ENCODE assay signal across 22 cellular contexts in genomic region chr2:884027-884748, GRCh38.
"Had no signal": no experiment of that assay in that cellular context is flagged by ENCODE, and none has a peak within 500 bp of the region (broad histone marks: within the 10 kb centered on the region; RNA-seq: fewer than 3 reads in every experiment).

No MANE protein-coding gene starts in this region.

- ATAC-seq: activated CD8-positive, alpha-beta T cell treated with anti-CD3 and anti-CD28 coated beads, Interleukin-2, amount 10 ng/mL, durations not matched to agents 7 days and 5 days; gastroesophageal sphincter; heart left ventricle; natural killer cell had no signal

- H3K4me1 Mint-ChIP-seq: activated CD4-positive, alpha-beta T cell treated with anti-CD3 and anti-CD28 coated beads, Interleukin-2, amount 10 ng/mL, durations not matched to agents 24 days and 14 days; natural killer cell had no signal

- H3K4me3 ChIP-seq: esophagus muscularis mucosa, gastroesophageal sphincter, heart left ventricle, prostate gland, skin epidermis, stomach had no signal

- FAIRE-seq: bronchial epithelial cell, endothelial cell of umbilical vein had no signal

- H3K9me3 ChIP-seq: esophagus muscularis mucosa, gastroesophageal sphincter, heart left ventricle, prostate gland, stomach had no signal

- H3K4me3 Mint-ChIP-seq: activated CD4-positive, alpha-beta T cell treated with anti-CD3 and anti-CD28 coated beads, Interleukin-2, amount 10 ng/mL, durations not matched to agents 24 days and 14 days; activated CD8-positive, alpha-beta T cell treated with anti-CD3 and anti-CD28 coated beads, Interleukin-2, amount 10 ng/mL, durations not matched to agents 7 days and 5 days; activated naive CD8-positive, alpha-beta T cell; activated T-helper 1 cell treated with anti-CD3 and anti-CD28 coated beads, Interleukin-12 subunit alpha, Interleukin-12 subunit beta, Interleukin-2, Interleukin-4 antibody, amounts not matched to agents 30 ng/mL and 10 ng/mL and 1 ng/mL, durations not matched to agents 14 hours and 24 hours and 36 hours; dendritic cell treated with granulocyte-macrophage colony-stimulating factor and Interleukin-4, amounts not matched to agents 40 ng/mL and 50 ng/mL, for 4 days; natural killer cell had no signal

- DNase-seq: activated CD4-positive, alpha-beta T cell treated with anti-CD3 and anti-CD28 coated beads, Interleukin-2, amount 10 ng/mL, durations not matched to agents 24 days and 14 days; activated CD4-positive, CD25-positive, alpha-beta regulatory T cell; activated CD8-positive, alpha-beta T cell treated with anti-CD3 and anti-CD28 coated beads, Interleukin-2, amount 10 ng/mL, durations not matched to agents 7 days and 5 days; effector CD8-positive, alpha-beta T cell; mesendoderm; natural killer cell; nucleus accumbens; stimulated activated CD4-positive, alpha-beta T cell treated with anti-CD3 and anti-CD28 coated beads, Interleukin-2, amount 100 ng/mL, for 48 hours; stomach; T-helper 1 cell; T-helper 9 cell; trophoblast cell had no signal

- H3K27me3 Mint-ChIP-seq: activated naive CD8-positive, alpha-beta T cell; dendritic cell treated with granulocyte-macrophage colony-stimulating factor and Interleukin-4, amounts not matched to agents 40 ng/mL and 50 ng/mL, for 4 days had no signal

- H3K27ac ChIP-seq: esophagus muscularis mucosa, gastroesophageal sphincter, heart left ventricle, prostate gland, skin epidermis, stomach had no signal

- H3K36me3 Mint-ChIP-seq: activated naive CD8-positive, alpha-beta T cell; natural killer cell had no signal

- H3K27ac Mint-ChIP-seq: activated CD4-positive, alpha-beta T cell treated with anti-CD3 and anti-CD28 coated beads, Interleukin-2, amount 10 ng/mL, durations not matched to agents 24 days and 14 days; activated CD8-positive, alpha-beta T cell treated with anti-CD3 and anti-CD28 coated beads, Interleukin-2, amount 10 ng/mL, durations not matched to agents 7 days and 5 days; activated naive CD8-positive, alpha-beta T cell; activated T-helper 1 cell treated with anti-CD3 and anti-CD28 coated beads, Interleukin-12 subunit alpha, Interleukin-12 subunit beta, Interleukin-2, Interleukin-4 antibody, amounts not matched to agents 30 ng/mL and 10 ng/mL and 1 ng/mL, durations not matched to agents 14 hours and 24 hours and 36 hours; dendritic cell treated with granulocyte-macrophage colony-stimulating factor and Interleukin-4, amounts not matched to agents 40 ng/mL and 50 ng/mL, for 4 days; natural killer cell had no signal

- H3K4me1 ChIP-seq: esophagus muscularis mucosa, gastroesophageal sphincter, heart left ventricle, prostate gland, stomach had no signal

- H3K36me3 ChIP-seq: esophagus muscularis mucosa, gastroesophageal sphincter, heart left ventricle, prostate gland, stomach had no signal

- H3K9me3 Mint-ChIP-seq: activated CD4-positive, alpha-beta T cell treated with anti-CD3 and anti-CD28 coated beads, Interleukin-2, amount 10 ng/mL, durations not matched to agents 24 days and 14 days; activated T-helper 1 cell treated with anti-CD3 and anti-CD28 coated beads, Interleukin-12 subunit alpha, Interleukin-12 subunit beta, Interleukin-2, Interleukin-4 antibody, amounts not matched to agents 30 ng/mL and 10 ng/mL and 1 ng/mL, durations not matched to agents 14 hours and 24 hours and 36 hours; dendritic cell treated with granulocyte-macrophage colony-stimulating factor and Interleukin-4, amounts not matched to agents 40 ng/mL and 50 ng/mL, for 4 days; natural killer cell had no signal
